21 cellular contexts compared by ENCODE assay signal in genomic region chr10:102235598-102235920, GRCh38. TPM values are rescaled to one million over a fixed set of nuclear protein-coding genes. Genes with fewer than 3 reads are reported as not detected.
DNase-seq lines count a peak whose midpoint lies in the region; ATAC-seq and TF ChIP-seq lines count a peak whose summit lies in the region.
"Had no signal": no experiment of that assay in that cellular context is flagged by ENCODE, and none has a peak within 500 bp of the region (broad histone marks: within the 10 kb centered on the region; RNA-seq: fewer than 3 reads in every experiment).

No MANE protein-coding gene starts in this region.

- H3K4me3 ChIP-seq in breast epithelium, result no peak overlapping the region
- peak overlapping the region; percentile 0 for H3K4me3 ChIP-seq in SJCRH30
- H3K4me3 ChIP-seq: left lung, ovary, skin epidermis, transverse colon had no signal

- H3K4me1 ChIP-seq in breast epithelium (peaks cover 3 to 8% of the 10 kb centered on the region in 2 donors), SJCRH30 (peaks cover 51% of the 10 kb centered on the region)

- no peaks in the 10 kb centered on the region for H3K36me3 Mint-ChIP-seq in MCF 10A (ENCODE audit: insufficient read depth, unreplicated experiment)
- H3K36me3 Mint-ChIP-seq in activated T-helper 1 cell treated with anti-CD3 and anti-CD28 coated beads, Interleukin-12 subunit alpha, Interleukin-12 subunit beta, Interleukin-2, Interleukin-4 antibody, amounts not matched to agents 30 ng/mL and 10 ng/mL and 1 ng/mL, durations not matched to agents 14 hours and 24 hours and 36 hours (ENCODE audit: low read depth), result no peaks in the 10 kb centered on the region

- H3K27me3 Mint-ChIP-seq in MCF 10A (ENCODE audit: insufficient read depth, unreplicated experiment), result no peaks in the 10 kb centered on the region
- peaks cover 55% of the 10 kb centered on the region for H3K27me3 Mint-ChIP-seq in activated T-helper 1 cell treated with anti-CD3 and anti-CD28 coated beads, Interleukin-12 subunit alpha, Interleukin-12 subunit beta, Interleukin-2, Interleukin-4 antibody, amounts not matched to agents 30 ng/mL and 10 ng/mL and 1 ng/mL, durations not matched to agents 14 hours and 24 hours and 36 hours (ENCODE audit: insufficient read depth)

- CTCF ChIA-PET in MCF 10A (lab: Yijun Ruan, JAX), result interaction anchor here (0.6 to 17.5 kb wide), 7 partner anchors 9 to 175 kb away, joined by 3 to 354 read pairs (median 4); partner anchors contain the start of gene GBF1

- intact Hi-C loops in MCF 10A (cut with micrococcal nuclease) (no loop called here), breast epithelium (cut with DNase I; ENCODE audit: low total_unique reads) (no loop called here)
- intact Hi-C loops in activated T-helper 1 cell treated with anti-CD3 and anti-CD28 coated beads, Interleukin-12 subunit alpha, Interleukin-12 subunit beta, Interleukin-2, Interleukin-4 antibody, amounts not matched to agents 30 ng/mL and 10 ng/mL and 1 ng/mL, durations not matched to agents 14 hours and 24 hours and 36 hours (cut with micrococcal nuclease), result no loop called here

- TF ChIP-seq CTCF in MCF 10A (IDR thresholded peaks at IDR 0.05; ENCODE audit: unreplicated experiment), result no peak
- no peak for TF ChIP-seq CTCF in breast epithelium (IDR thresholded peaks at IDR 0.05)

- H3K27ac ChIP-seq in breast epithelium (no peak overlapping the region), SJCRH30 (peak overlapping the region; percentile 69)
- H3K27ac ChIP-seq: left lung, ovary, skin epidermis, transverse colon, VCaP had no signal

- POLR2A ChIA-PET in MCF 10A (lab: Yijun Ruan, JAX), result interaction anchor here (0.8 to 3.2 kb wide), 3 partner anchors 10 to 163 kb away, joined by 5 to 19 read pairs (median 6); partner anchors contain the start of gene GBF1

- H3K27me3 ChIP-seq in breast epithelium (peaks cover 3 to 16% of the 10 kb centered on the region in 2 donors), SJCRH30 (no peaks in the 10 kb centered on the region)
- H3K27me3 ChIP-seq: ovary had no signal

- ATAC-seq in left lobe of liver (no peak), HG03159 (IDR thresholded peaks at IDR 0.05; ENCODE audit: unreplicated experiment) (no peak)
- ATAC-seq: activated naive CD8-positive, alpha-beta T cell treated with anti-CD3 and anti-CD28 coated beads, Interleukin-2, amount 50 U/mL, for 24 hours; activated T-cell treated with anti-CD3 and anti-CD28 coated beads, Interleukin-2, amount 50 U/mL, for 72 hours; effector memory CD8-positive, alpha-beta T cell; left lung had no signal

- BruUV-seq in MCF 10A (replicated peaks; lab: Mats Ljungman, UMichigan), result no TSS peak

- peaks cover 10% of the 10 kb centered on the region for H3K4me1 Mint-ChIP-seq in MCF 10A (ENCODE audit: insufficient read depth, unreplicated experiment)
- no peaks in the 10 kb centered on the region for H3K4me1 Mint-ChIP-seq in activated T-helper 1 cell treated with anti-CD3 and anti-CD28 coated beads, Interleukin-12 subunit alpha, Interleukin-12 subunit beta, Interleukin-2, Interleukin-4 antibody, amounts not matched to agents 30 ng/mL and 10 ng/mL and 1 ng/mL, durations not matched to agents 14 hours and 24 hours and 36 hours (ENCODE audit: low read depth)

- H3K9me3 Mint-ChIP-seq in MCF 10A (ENCODE audit: unreplicated experiment), result no peaks in the 10 kb centered on the region
- no peaks in the 10 kb centered on the region for H3K9me3 Mint-ChIP-seq in activated T-helper 1 cell treated with anti-CD3 and anti-CD28 coated beads, Interleukin-12 subunit alpha, Interleukin-12 subunit beta, Interleukin-2, Interleukin-4 antibody, amounts not matched to agents 30 ng/mL and 10 ng/mL and 1 ng/mL, durations not matched to agents 14 hours and 24 hours and 36 hours
- H3K9me3 Mint-ChIP-seq: activated CD4-positive, alpha-beta memory T cell treated with anti-CD3 and anti-CD28 coated beads, Interleukin-2, amount 10 ng/mL, durations not matched to agents 7 days and 5 days; activated naive CD8-positive, alpha-beta T cell treated with anti-CD3 and anti-CD28 coated beads, Interleukin-2, amount 50 U/mL, for 24 hours; activated T-cell treated with anti-CD3 and anti-CD28 coated beads, Interleukin-2, amount 50 U/mL, for 72 hours; effector memory CD8-positive, alpha-beta T cell had no signal

- no peaks in the 10 kb centered on the region for H3K36me3 ChIP-seq in breast epithelium
- H3K36me3 ChIP-seq in SJCRH30, result peaks cover 63% of the 10 kb centered on the region
- H3K36me3 ChIP-seq: left lung, ovary, transverse colon had no signal

- H3K27ac Mint-ChIP-seq in MCF 10A (ENCODE audit: low read depth, unreplicated experiment), result peak overlapping the region; percentile 43
- H3K27ac Mint-ChIP-seq in activated T-helper 1 cell treated with anti-CD3 and anti-CD28 coated beads, Interleukin-12 subunit alpha, Interleukin-12 subunit beta, Interleukin-2, Interleukin-4 antibody, amounts not matched to agents 30 ng/mL and 10 ng/mL and 1 ng/mL, durations not matched to agents 14 hours and 24 hours and 36 hours, result no peak overlapping the region
- H3K27ac Mint-ChIP-seq: activated CD4-positive, alpha-beta memory T cell treated with anti-CD3 and anti-CD28 coated beads, Interleukin-2, amount 10 ng/mL, durations not matched to agents 7 days and 5 days; activated naive CD8-positive, alpha-beta T cell treated with anti-CD3 and anti-CD28 coated beads, Interleukin-2, amount 50 U/mL, for 24 hours; activated T-cell treated with anti-CD3 and anti-CD28 coated beads, Interleukin-2, amount 50 U/mL, for 72 hours; CD14-positive monocyte; effector memory CD8-positive, alpha-beta T cell had no signal

- DNase-seq in MCF 10A (ENCODE audit: unreplicated experiment), result peak; percentile 49
- DNase-seq in breast epithelium (ENCODE audit: low spot score in 2 of 2), result no peak
- no peak for DNase-seq in SJCRH30
- peak; percentile 69 for DNase-seq in islet precursor cell
- DNase-seq in NCI-H2107 (lab: John Stamatoyannopoulos, UW), result no peak
- no peak for DNase-seq in left lobe of liver (ENCODE audit: low spot score)
- no peak for DNase-seq in activated T-helper 1 cell treated with anti-CD3 and anti-CD28 coated beads, Interleukin-12 subunit alpha, Interleukin-12 subunit beta, Interleukin-2, Interleukin-4 antibody, amounts not matched to agents 30 ng/mL and 10 ng/mL and 1 ng/mL, durations not matched to agents 14 hours and 24 hours and 36 hours (ENCODE audit: low spot score)
- DNase-seq: activated CD4-positive, alpha-beta memory T cell treated with anti-CD3 and anti-CD28 coated beads, Interleukin-2, amount 10 ng/mL, durations not matched to agents 7 days and 5 days; activated naive CD8-positive, alpha-beta T cell treated with anti-CD3 and anti-CD28 coated beads, Interleukin-2, amount 50 U/mL, for 24 hours; activated T-cell treated with anti-CD3 and anti-CD28 coated beads, Interleukin-2, amount 50 U/mL, for 72 hours; effector memory CD8-positive, alpha-beta T cell; hippocampal formation; left lung; NCI-H2081; ovary; transverse colon had no signal

- no peaks in the 10 kb centered on the region for H3K9me3 ChIP-seq in breast epithelium
- no peaks in the 10 kb centered on the region for H3K9me3 ChIP-seq in SJCRH30 (replicated peaks)
- H3K9me3 ChIP-seq: left lung, ovary, transverse colon had no signal

- H3K4me3 Mint-ChIP-seq in MCF 10A (ENCODE audit: unreplicated experiment), result no peak overlapping the region
- no peak overlapping the region for H3K4me3 Mint-ChIP-seq in activated T-helper 1 cell treated with anti-CD3 and anti-CD28 coated beads, Interleukin-12 subunit alpha, Interleukin-12 subunit beta, Interleukin-2, Interleukin-4 antibody, amounts not matched to agents 30 ng/mL and 10 ng/mL and 1 ng/mL, durations not matched to agents 14 hours and 24 hours and 36 hours
- H3K4me3 Mint-ChIP-seq: activated CD4-positive, alpha-beta memory T cell treated with anti-CD3 and anti-CD28 coated beads, Interleukin-2, amount 10 ng/mL, durations not matched to agents 7 days and 5 days; activated naive CD8-positive, alpha-beta T cell treated with anti-CD3 and anti-CD28 coated beads, Interleukin-2, amount 50 U/mL, for 24 hours; activated T-cell treated with anti-CD3 and anti-CD28 coated beads, Interleukin-2, amount 50 U/mL, for 72 hours; effector memory CD8-positive, alpha-beta T cell had no signal

- no peak for TF ChIP-seq POLR2A in breast epithelium (IDR thresholded peaks at IDR 0.05)

RNA-seq across cellular contexts. Expression of gene PITX3, which starts 5.8 kb away (rescaled TPM):
- not detected in 2 replicates for total RNA-seq in MCF 10A (2022)
- not detected for total RNA-seq in breast epithelium
- total RNA-seq in SJCRH30 (2014; rRNA removed; shearing (Covaris generic)), result 105 and 111 TPM in 2 replicates
- total RNA-seq in left lobe of liver, result not detected
- total RNA-seq in activated T-helper 1 cell treated with anti-CD3 and anti-CD28 coated beads, Interleukin-12 subunit alpha, Interleukin-12 subunit beta, Interleukin-2, Interleukin-4 antibody, amounts not matched to agents 30 ng/mL and 10 ng/mL and 1 ng/mL, durations not matched to agents 14 hours and 24 hours and 36 hours, result 0.17 and 0.44 TPM in 2 replicates
- total RNA-seq: activated CD4-positive, alpha-beta memory T cell treated with anti-CD3 and anti-CD28 coated beads, Interleukin-2, amount 10 ng/mL, durations not matched to agents 7 days and 5 days; ovary; transverse colon had no signal

RNA-seq across cellular contexts. Expression of gene ELOVL3, which starts 9.5 kb away (rescaled TPM):
- total RNA-seq in MCF 10A (2022) (not detected in 2 replicates), breast epithelium (1 to 10 TPM in 1 of 3 donors, under 1 TPM in 2; 0.66 to 2.2 (median 0.88) TPM), left lobe of liver (not detected)
- 0.42 and 0.53 TPM in 2 replicates for total RNA-seq in SJCRH30 (2014; rRNA removed; shearing (Covaris generic))
- total RNA-seq in activated T-helper 1 cell treated with anti-CD3 and anti-CD28 coated beads, Interleukin-12 subunit alpha, Interleukin-12 subunit beta, Interleukin-2, Interleukin-4 antibody, amounts not matched to agents 30 ng/mL and 10 ng/mL and 1 ng/mL, durations not matched to agents 14 hours and 24 hours and 36 hours, result 0.18 TPM in 1 of 2 replicates, not detected in the other
- total RNA-seq: activated CD4-positive, alpha-beta memory T cell treated with anti-CD3 and anti-CD28 coated beads, Interleukin-2, amount 10 ng/mL, durations not matched to agents 7 days and 5 days; cardiac septum; ovary; transverse colon had no signal

RNA-seq across cellular contexts. Expression of gene GBF1, which starts 9.8 kb away (rescaled TPM):
- total RNA-seq in MCF 10A (2022) (50.0 and 50.6 TPM in 2 replicates), breast epithelium (10 to 100 TPM; 25.8 to 32.1 (median 25.9) TPM), left lobe of liver (22.8 TPM)
- total RNA-seq in SJCRH30 (2014; rRNA removed; shearing (Covaris generic)), result 124 and 131 TPM in 2 replicates
- 46.7 TPM in 2 replicates for total RNA-seq in activated T-helper 1 cell treated with anti-CD3 and anti-CD28 coated beads, Interleukin-12 subunit alpha, Interleukin-12 subunit beta, Interleukin-2, Interleukin-4 antibody, amounts not matched to agents 30 ng/mL and 10 ng/mL and 1 ng/mL, durations not matched to agents 14 hours and 24 hours and 36 hours

Comparison
In these comparisons a context has a peak if more than half of its experiments do, and no peak if none do; other contexts are left out.
1. DNase-seq: peak in MCF 10A (single experiment) and islet precursor cell (single experiment); none in breast epithelium (0 of 2), SJCRH30 (0 of 2), NCI-H2107 (single experiment), left lobe of liver (single experiment) and activated T-helper 1 cell treated with anti-CD3 and anti-CD28 coated beads, Interleukin-12 subunit alpha, Interleukin-12 subunit beta, Interleukin-2, Interleukin-4 antibody, amounts not matched to agents 30 ng/mL and 10 ng/mL and 1 ng/mL, durations not matched to agents 14 hours and 24 hours and 36 hours (single experiment).
2. RNA of gene PITX3, which starts 5.8 kb away (total RNA-seq): 105 to 111 TPM in SJCRH30; 0.17 to 0.44 TPM in activated T-helper 1 cell treated with anti-CD3 and anti-CD28 coated beads, Interleukin-12 subunit alpha, Interleukin-12 subunit beta, Interleukin-2, Interleukin-4 antibody, amounts not matched to agents 30 ng/mL and 10 ng/mL and 1 ng/mL, durations not matched to agents 14 hours and 24 hours and 36 hours, not detected in MCF 10A, not detected in breast epithelium and not detected in left lobe of liver (single experiment); every median in the first group is over 10 times any median in the second.